ENCODE assay signal across 8 cellular contexts in genomic region chr10:124740374-124741280, GRCh38. TPM values are rescaled to one million over a fixed set of nuclear protein-coding genes. Genes with fewer than 3 reads are reported as not detected.
A peak's percentile ranks its signal among the peaks of the same experiment; 100 is the strongest.
DNase-seq lines count a peak whose midpoint lies in the region; ATAC-seq and TF ChIP-seq lines count a peak whose summit lies in the region.

No MANE protein-coding gene starts in this region.

- DNase-seq in AG04449 (ENCODE audit: low read depth, low spot score) (no peak), left cardiac atrium (peak; percentile 72), renal cortical epithelial cell (ENCODE audit: low read depth) (peak; percentile 81), SK-N-DZ (ENCODE audit: low spot score) (no peak)
- DNase-seq in activated T-helper 1 cell treated with anti-CD3 and anti-CD28 coated beads, Interleukin-12 subunit alpha, Interleukin-12 subunit beta, Interleukin-2, Interleukin-4 antibody, amounts not matched to agents 30 ng/mL and 10 ng/mL and 1 ng/mL, durations not matched to agents 14 hours and 24 hours and 36 hours (ENCODE audit: low spot score), result no peak

- no peaks in the 10 kb centered on the region for H3K9me3 Mint-ChIP-seq in activated T-helper 1 cell treated with anti-CD3 and anti-CD28 coated beads, Interleukin-12 subunit alpha, Interleukin-12 subunit beta, Interleukin-2, Interleukin-4 antibody, amounts not matched to agents 30 ng/mL and 10 ng/mL and 1 ng/mL, durations not matched to agents 14 hours and 24 hours and 36 hours

- ATAC-seq in GM18858 (IDR thresholded peaks at IDR 0.05; ENCODE audit: unreplicated experiment), result peak; percentile 6
- peak; percentile 11 for ATAC-seq in HG03469 (IDR thresholded peaks at IDR 0.05; ENCODE audit: unreplicated experiment)
- peak; percentile 11 to 14 for ATAC-seq in left cardiac atrium
- ATAC-seq in HG03097 (IDR thresholded peaks at IDR 0.05; ENCODE audit: low FRiP score, unreplicated experiment), result no peak

- H3K36me3 Mint-ChIP-seq in activated T-helper 1 cell treated with anti-CD3 and anti-CD28 coated beads, Interleukin-12 subunit alpha, Interleukin-12 subunit beta, Interleukin-2, Interleukin-4 antibody, amounts not matched to agents 30 ng/mL and 10 ng/mL and 1 ng/mL, durations not matched to agents 14 hours and 24 hours and 36 hours (ENCODE audit: low read depth), result peaks cover 26% of the 10 kb centered on the region

- peak overlapping the region; percentile 8; the same call in 1 of the 2 replicates for H3K4me3 ChIP-seq in AG04449 (ENCODE audit: low read depth, low read length)

- peaks cover 56% of the 10 kb centered on the region for H3K4me1 Mint-ChIP-seq in activated T-helper 1 cell treated with anti-CD3 and anti-CD28 coated beads, Interleukin-12 subunit alpha, Interleukin-12 subunit beta, Interleukin-2, Interleukin-4 antibody, amounts not matched to agents 30 ng/mL and 10 ng/mL and 1 ng/mL, durations not matched to agents 14 hours and 24 hours and 36 hours (ENCODE audit: low read depth)

- TF ChIP-seq CTCF in AG04449 (IDR thresholded peaks at IDR 0.05; ENCODE audit: insufficient read depth, low read length, missing control alignments), result no peak

- peak overlapping the region; percentile 76 for H3K27ac Mint-ChIP-seq in activated T-helper 1 cell treated with anti-CD3 and anti-CD28 coated beads, Interleukin-12 subunit alpha, Interleukin-12 subunit beta, Interleukin-2, Interleukin-4 antibody, amounts not matched to agents 30 ng/mL and 10 ng/mL and 1 ng/mL, durations not matched to agents 14 hours and 24 hours and 36 hours

- CTCF ChIA-PET in AG04449 (lab: Yijun Ruan, JAX), result interaction anchor here (0.7 to 5.3 kb wide), 45 partner anchors 9 to 746 kb away, joined by 3 to 141 read pairs (median 5); partner anchors contain the start of gene LHPP

- peaks cover 9% of the 10 kb centered on the region for H3K27me3 Mint-ChIP-seq in activated T-helper 1 cell treated with anti-CD3 and anti-CD28 coated beads, Interleukin-12 subunit alpha, Interleukin-12 subunit beta, Interleukin-2, Interleukin-4 antibody, amounts not matched to agents 30 ng/mL and 10 ng/mL and 1 ng/mL, durations not matched to agents 14 hours and 24 hours and 36 hours (ENCODE audit: insufficient read depth)

- H3K4me3 Mint-ChIP-seq in activated T-helper 1 cell treated with anti-CD3 and anti-CD28 coated beads, Interleukin-12 subunit alpha, Interleukin-12 subunit beta, Interleukin-2, Interleukin-4 antibody, amounts not matched to agents 30 ng/mL and 10 ng/mL and 1 ng/mL, durations not matched to agents 14 hours and 24 hours and 36 hours, result peak overlapping the region; percentile 97

- intact Hi-C loops in activated T-helper 1 cell treated with anti-CD3 and anti-CD28 coated beads, Interleukin-12 subunit alpha, Interleukin-12 subunit beta, Interleukin-2, Interleukin-4 antibody, amounts not matched to agents 30 ng/mL and 10 ng/mL and 1 ng/mL, durations not matched to agents 14 hours and 24 hours and 36 hours (cut with micrococcal nuclease), result loop anchor here (1.0 to 5.0 kb wide), 10 partner anchors 7 to 210 kb away; no protein-coding TSS in a partner anchor
- intact Hi-C loops in left cardiac atrium (cut with DNase I), result loop anchor here (2.0 to 10.0 kb wide), 4 partner anchors 38 to 326 kb away; partner anchors contain the start of gene OAT (in 1 of the 2)

- POLR2A ChIA-PET in AG04449 (lab: Yijun Ruan, JAX), result no interaction called here

RNA-seq across cellular contexts. Expression of gene FAM53B, which starts 3.6 kb away (rescaled TPM):
- 31.8 and 32.7 TPM in 2 replicates for total RNA-seq in activated T-helper 1 cell treated with anti-CD3 and anti-CD28 coated beads, Interleukin-12 subunit alpha, Interleukin-12 subunit beta, Interleukin-2, Interleukin-4 antibody, amounts not matched to agents 30 ng/mL and 10 ng/mL and 1 ng/mL, durations not matched to agents 14 hours and 24 hours and 36 hours
- total RNA-seq in left cardiac atrium (10 to 100 TPM; 23.3 to 31.4 TPM), renal cortical epithelial cell (15.5 and 20.4 TPM in 2 replicates)
- polyA plus RNA-seq in SK-N-DZ (2014; cell fraction: cytosol; rRNA removed), result 17.1 and 21.9 TPM in 2 replicates
- 15.9 and 19.3 TPM in 2 replicates for polyA plus RNA-seq in SK-N-DZ (2014; cell fraction: nucleus; rRNA removed)

RNA-seq across cellular contexts. Expression of gene EEF1AKMT2, which starts 51.1 kb away (rescaled TPM):
- 20.5 and 21.3 TPM in 2 replicates for total RNA-seq in activated T-helper 1 cell treated with anti-CD3 and anti-CD28 coated beads, Interleukin-12 subunit alpha, Interleukin-12 subunit beta, Interleukin-2, Interleukin-4 antibody, amounts not matched to agents 30 ng/mL and 10 ng/mL and 1 ng/mL, durations not matched to agents 14 hours and 24 hours and 36 hours
- total RNA-seq in left cardiac atrium, result 10 to 100 TPM; 11.5 to 12.8 TPM
- total RNA-seq in renal cortical epithelial cell, result 15.7 and 19.4 TPM in 2 replicates
- polyA plus RNA-seq in SK-N-DZ (2014; cell fraction: cytosol; rRNA removed), result 29.8 and 54.8 TPM in 2 replicates
- polyA plus RNA-seq in SK-N-DZ (2014; cell fraction: nucleus; rRNA removed), result 32.6 and 35.2 TPM in 2 replicates

Comparison
In these comparisons a context has a peak if more than half of its experiments do, and no peak if none do; other contexts are left out.
1. DNase-seq: peak in left cardiac atrium (single experiment) and renal cortical epithelial cell (single experiment); none in AG04449 (single experiment), activated T-helper 1 cell treated with anti-CD3 and anti-CD28 coated beads, Interleukin-12 subunit alpha, Interleukin-12 subunit beta, Interleukin-2, Interleukin-4 antibody, amounts not matched to agents 30 ng/mL and 10 ng/mL and 1 ng/mL, durations not matched to agents 14 hours and 24 hours and 36 hours (single experiment) and SK-N-DZ (single experiment).